8 cellular contexts compared by ENCODE assay signal in the genomic region with DNA sequence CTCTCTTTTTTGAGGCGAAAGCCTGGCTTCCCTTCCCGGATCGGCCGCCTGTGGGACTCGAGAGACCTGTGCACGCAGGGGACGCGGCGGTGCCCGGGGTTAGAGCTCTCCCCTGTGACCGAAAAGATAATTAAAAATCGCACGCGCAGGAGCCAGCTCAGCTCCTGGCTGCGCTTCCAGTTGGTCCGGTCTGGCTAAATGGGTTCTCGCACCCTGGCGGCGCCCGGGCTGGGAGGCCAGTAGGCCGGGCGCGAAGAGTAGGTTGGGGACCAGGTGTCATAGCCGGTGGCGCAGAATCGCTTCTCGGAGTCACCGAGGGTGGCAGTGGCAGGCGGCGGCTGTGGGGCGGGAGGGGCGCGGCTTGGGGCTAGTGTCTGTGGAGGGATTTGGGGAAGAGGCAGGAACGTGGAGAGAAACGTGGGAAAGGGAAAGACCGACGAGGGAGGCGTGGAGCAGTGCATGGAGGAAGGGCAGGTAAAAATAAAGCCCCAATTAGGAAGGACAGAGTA. TPM values are rescaled to one million over a fixed set of nuclear protein-coding genes. Genes with fewer than 3 reads are reported as not detected.
A peak's percentile ranks its signal among the peaks of the same experiment; 100 is the strongest.
DNase-seq lines count a peak whose midpoint lies in the region; ATAC-seq and TF ChIP-seq lines count a peak whose summit lies in the region.

No MANE protein-coding gene starts in this region.

- H3K4me3 ChIP-seq in Panc1 (ENCODE audit: low read depth in 2 of 2, low read length in 2 of 2) = peak overlapping the region; percentile 54 to 86
- H3K4me3 ChIP-seq in prostate gland = peak overlapping the region; percentile 24 to 36

- POLR2A ChIA-PET in Panc1 (lab: Charles Lee) = no interaction called here

- H3K4me1 ChIP-seq in Panc1 (ENCODE audit: control insufficient read depth, insufficient read depth, low read length) (peaks cover 17% of the 10 kb centered on the region), prostate gland (replicated peaks) (no peaks in the 10 kb centered on the region)

- peak; percentile 79 for TF ChIP-seq CTCF in Panc1 (IDR thresholded peaks at IDR 0.05)
- TF ChIP-seq CTCF in prostate gland (IDR thresholded peaks at IDR 0.05) = peak in 3 of 4 experiments; percentile 40 to 72 (median 68)

- H3K27ac ChIP-seq in Panc1 (ENCODE audit: low read length) (no peak overlapping the region), prostate gland (peak overlapping the region; percentile 29 to 57)

- DNase-seq in NCI-H2227 (lab: John Stamatoyannopoulos, UW; ENCODE audit: unreplicated experiment) (peak; percentile 32), NCI-H2227 treated with DMSO at 0.1 percent for 48 hours (lab: John Stamatoyannopoulos, UW) (no peak), Panc1 (ENCODE audit: low read depth, low spot score) (no peak), cardiac septum (ENCODE audit: low spot score) (peak; percentile 84), prostate gland (ENCODE audit: low spot score) (peak; percentile 76), NCI-H1048 (lab: John Stamatoyannopoulos, UW) (no peak)
- peak; percentile 73 for DNase-seq in activated naive CD4-positive, alpha-beta T cell treated with Interleukin-2 at 50 U/mL for 16 hours

- in situ Hi-C loops in Panc1 (cut with HindIII; ENCODE audit: low pct_unique_long_range_greater_than_20kb, low sequenced_read_pairs) = no loop called here

- ATAC-seq in Panc1 (peak; percentile 51), GM19328 (IDR thresholded peaks at IDR 0.05; ENCODE audit: unreplicated experiment) (no peak)

- CTCF ChIA-PET in Panc1 (lab: Charles Lee) = interaction anchor here (0.7 to 1.0 kb wide), 3 partner anchors 40 to 789 kb away, joined by 3 to 4 read pairs (median 3); no protein-coding TSS in a partner anchor

- no peak for TF ChIP-seq POLR2A in prostate gland (IDR thresholded peaks at IDR 0.05)

- H3K9me3 ChIP-seq in Panc1 (ENCODE audit: control insufficient read depth, insufficient read depth, low read depth, low read length) (no peaks in the 10 kb centered on the region), prostate gland (no peaks in the 10 kb centered on the region)

- H3K36me3 ChIP-seq in Panc1 (ENCODE audit: control insufficient read depth, insufficient read depth, low read length) = no peaks in the 10 kb centered on the region
- no peaks in the 10 kb centered on the region for H3K36me3 ChIP-seq in prostate gland

- WGBS in prostate gland = 2% methylated on average over 35 of the region's 38 CpGs

- intact Hi-C loops in Panc1 (cut with micrococcal nuclease; ENCODE audit: unreplicated experiment) (loop anchor here (5.0 to 10.0 kb wide), 3 partner anchors 505 to 787 kb away; no protein-coding TSS in a partner anchor), cardiac septum (cut with DNase I) (loop anchor here (2.0 to 10.0 kb wide), 3 partner anchors 295 to 762 kb away; no protein-coding TSS in a partner anchor), prostate gland (cut with DNase I) (loop anchor here (5.0 kb wide), 1 partner anchor 762 kb away; no protein-coding TSS in a partner anchor)

- no TSS peak for BruUV-seq in Panc1 (replicated peaks; lab: Mats Ljungman, UMichigan)

- H3K27me3 ChIP-seq in Panc1 (ENCODE audit: control insufficient read depth, insufficient read depth, low read length) (no peaks in the 10 kb centered on the region), prostate gland (replicated peaks; ENCODE audit: insufficient read depth) (no peaks in the 10 kb centered on the region)

RNA-seq across cellular contexts. Expression of a gene that starts 41.9 kb away (rescaled TPM):
- total RNA-seq in Panc1 (2021; ENCODE audit: unreplicated experiment) (11.0 TPM), cardiac septum (6.2 TPM), prostate gland (10 to 100 TPM in 1 of 2 donors, 1 to 10 TPM in 1; 4.6 to 13.1 TPM)
- 13.6 TPM for polyA plus RNA-seq in Panc1 (2012; ENCODE audit: insufficient read length)

Comparison
In these comparisons a context has a peak if more than half of its experiments do, and no peak if none do; other contexts are left out.
1. DNase-seq: peak in NCI-H2227 (single experiment), activated naive CD4-positive, alpha-beta T cell treated with Interleukin-2 at 50 U/mL for 16 hours (single experiment), cardiac septum (single experiment) and prostate gland (single experiment); none in NCI-H2227 treated with DMSO at 0.1 percent for 48 hours (single experiment), Panc1 (single experiment) and NCI-H1048 (single experiment).